8 cellular contexts compared by ENCODE assay signal in the genomic region with DNA sequence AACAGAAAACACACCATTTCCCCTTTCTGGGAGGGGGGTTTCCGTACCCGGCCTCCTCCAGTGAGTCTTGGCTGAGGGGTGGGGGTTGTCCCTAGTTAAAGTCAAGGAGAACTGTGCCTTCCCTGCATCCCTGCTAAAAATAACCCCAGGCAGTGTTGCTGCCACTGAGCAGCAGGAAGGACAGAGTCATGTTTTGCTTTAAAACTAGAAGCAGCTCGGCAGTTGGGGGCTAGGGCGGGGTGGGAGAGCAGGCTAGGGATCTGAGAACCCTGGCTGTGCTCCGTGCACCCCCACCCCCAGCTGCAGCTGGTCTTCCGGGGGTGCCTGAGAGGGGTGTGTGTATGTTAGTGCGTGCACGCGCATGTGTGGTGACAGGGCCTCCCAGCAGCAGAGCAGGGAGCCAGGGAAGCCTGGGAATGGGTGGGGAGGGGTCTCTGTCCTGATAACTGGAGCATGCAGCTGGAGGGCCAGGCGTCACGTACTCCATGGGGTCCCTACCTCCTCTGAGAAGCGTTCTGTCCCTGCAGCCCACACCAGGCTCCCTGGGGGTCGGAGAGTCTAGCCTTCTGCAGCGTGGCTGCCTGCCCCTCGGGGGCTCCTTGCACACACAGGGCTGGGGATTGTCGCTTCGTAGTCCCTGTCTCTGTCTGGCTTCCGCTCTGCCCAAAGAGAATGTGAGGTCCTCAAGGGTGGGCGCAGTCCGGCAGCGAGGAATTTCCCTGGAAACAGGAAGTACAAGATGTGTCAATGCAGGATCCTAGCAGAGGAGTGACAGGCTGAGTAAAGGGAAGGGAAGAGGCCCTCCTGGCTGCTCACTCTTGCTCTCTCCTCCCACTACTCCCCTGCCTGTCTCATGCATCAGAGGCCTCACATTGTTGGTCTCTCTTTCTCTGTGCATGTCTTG. TPM values are rescaled to one million over a fixed set of nuclear protein-coding genes. Genes with fewer than 3 reads are reported as not detected.
DNase-seq lines count a peak whose midpoint lies in the region; ATAC-seq and TF ChIP-seq lines count a peak whose summit lies in the region.

No MANE protein-coding gene starts in this region.

- H3K36me3 Mint-ChIP-seq in activated CD8-positive, alpha-beta T cell treated with anti-CD3 and anti-CD28 coated beads, Interleukin-2, amount 10 ng/mL, durations not matched to agents 7 days and 5 days (ENCODE audit: low read depth), result no peaks in the 10 kb centered on the region
- H3K36me3 Mint-ChIP-seq in progenitor cell of endocrine pancreas (ENCODE audit: insufficient read depth), result no peaks in the 10 kb centered on the region

- peak; percentile 23 for DNase-seq in stimulated activated CD4-positive, alpha-beta T cell treated with anti-CD3 and anti-CD28 coated beads, Interleukin-4, amount 100 ng/mL, for 1 hour
- no peak for DNase-seq in stimulated activated CD4-positive, alpha-beta T cell treated with anti-CD3 and anti-CD28 coated beads, Interleukin-12 subunit alpha, Interleukin-12 subunit beta, amount 100 ng/mL, for 4 hours
- DNase-seq in activated CD8-positive, alpha-beta T cell treated with anti-CD3 and anti-CD28 coated beads, Interleukin-2, amount 10 ng/mL, durations not matched to agents 7 days and 5 days, result no peak
- DNase-seq in cardiac muscle cell (ENCODE audit: low read depth in 1 of 2, low spot score in 1 of 2), result peak; percentile 56 to 61
- no peak for DNase-seq in progenitor cell of endocrine pancreas (ENCODE audit: low spot score, unreplicated experiment)
- DNase-seq in stimulated activated naive CD4-positive, alpha-beta T cell treated with Interleukin-2 at 50 U/mL for 16 hours (lab: John Stamatoyannopoulos, UW), result no peak
- DNase-seq in NCI-H526 (lab: John Stamatoyannopoulos, UW), result no peak

- H3K4me1 ChIP-seq in cardiac muscle cell (ENCODE audit: low read depth), result peaks cover 48% of the 10 kb centered on the region

- H3K4me3 ChIP-seq in cardiac muscle cell, result peak overlapping the region; percentile 9

- H3K9me3 Mint-ChIP-seq in activated CD8-positive, alpha-beta T cell treated with anti-CD3 and anti-CD28 coated beads, Interleukin-2, amount 10 ng/mL, durations not matched to agents 7 days and 5 days (ENCODE audit: insufficient read depth), result no peaks in the 10 kb centered on the region
- H3K9me3 Mint-ChIP-seq in progenitor cell of endocrine pancreas (ENCODE audit: low read depth), result no peaks in the 10 kb centered on the region

- CTCF ChIA-PET in activated CD8-positive, alpha-beta T cell treated with anti-CD3 and anti-CD28 coated beads, Interleukin-2, amount 10 ng/mL, durations not matched to agents 7 days and 5 days (lab: Charles Lee), result interaction anchor here (1.2 to 3.5 kb wide), 4 partner anchors 8 to 197 kb away, joined by 3 to 16 read pairs (median 6); partner anchors contain the start of gene ARMC12

- H3K9me3 ChIP-seq in cardiac muscle cell (ENCODE audit: low read depth), result no peaks in the 10 kb centered on the region

- POLR2A ChIA-PET in activated CD8-positive, alpha-beta T cell treated with anti-CD3 and anti-CD28 coated beads, Interleukin-2, amount 10 ng/mL, durations not matched to agents 7 days and 5 days (lab: Charles Lee), result interaction anchor here (1.0 to 3.1 kb wide), 4 partner anchors 8 to 51 kb away, joined by 5 to 17 read pairs (median 8); no protein-coding TSS in a partner anchor

- peak overlapping the region; percentile 94 for H3K27ac ChIP-seq in cardiac muscle cell

- peaks cover 42% of the 10 kb centered on the region for H3K4me1 Mint-ChIP-seq in activated CD8-positive, alpha-beta T cell treated with anti-CD3 and anti-CD28 coated beads, Interleukin-2, amount 10 ng/mL, durations not matched to agents 7 days and 5 days (ENCODE audit: low read depth)
- peaks cover 10% of the 10 kb centered on the region for H3K4me1 Mint-ChIP-seq in progenitor cell of endocrine pancreas (ENCODE audit: low read depth)

- H3K27me3 ChIP-seq in cardiac muscle cell, result no peaks in the 10 kb centered on the region

- TF ChIP-seq CTCF in cardiac muscle cell (IDR thresholded peaks at IDR 0.05; ENCODE audit: low read depth, low read length) (no peak), progenitor cell of endocrine pancreas (IDR thresholded peaks at IDR 0.05; ENCODE audit: unreplicated experiment) (no peak)

- no peaks in the 10 kb centered on the region for H3K27me3 Mint-ChIP-seq in activated CD8-positive, alpha-beta T cell treated with anti-CD3 and anti-CD28 coated beads, Interleukin-2, amount 10 ng/mL, durations not matched to agents 7 days and 5 days (ENCODE audit: low read depth)
- peaks cover 36% of the 10 kb centered on the region for H3K27me3 Mint-ChIP-seq in progenitor cell of endocrine pancreas

- peak; percentile 64 for ATAC-seq in HG03280 (IDR thresholded peaks at IDR 0.05; ENCODE audit: unreplicated experiment)
- ATAC-seq in activated CD8-positive, alpha-beta T cell treated with anti-CD3 and anti-CD28 coated beads, Interleukin-2, amount 10 ng/mL, durations not matched to agents 7 days and 5 days, result peak; percentile 63

- H3K36me3 ChIP-seq in cardiac muscle cell, result no peaks in the 10 kb centered on the region

- H3K4me3 Mint-ChIP-seq in activated CD8-positive, alpha-beta T cell treated with anti-CD3 and anti-CD28 coated beads, Interleukin-2, amount 10 ng/mL, durations not matched to agents 7 days and 5 days, result peak overlapping the region; percentile 47
- peak overlapping the region; percentile 23 for H3K4me3 Mint-ChIP-seq in progenitor cell of endocrine pancreas (ENCODE audit: low read depth)

- H3K27ac Mint-ChIP-seq in activated CD8-positive, alpha-beta T cell treated with anti-CD3 and anti-CD28 coated beads, Interleukin-2, amount 10 ng/mL, durations not matched to agents 7 days and 5 days, result peak overlapping the region; percentile 85
- H3K27ac Mint-ChIP-seq in progenitor cell of endocrine pancreas, result peak overlapping the region; percentile 25

RNA-seq across cellular contexts. Expression of gene ARMC12, which starts 16.8 kb away (rescaled TPM):
- under 1 TPM; 0.37 to 0.45 TPM for total RNA-seq in activated CD8-positive, alpha-beta T cell treated with anti-CD3 and anti-CD28 coated beads, Interleukin-2, amount 10 ng/mL, durations not matched to agents 7 days and 5 days
- total RNA-seq in cardiac muscle cell (0.56 and 4.1 TPM in 2 replicates), progenitor cell of endocrine pancreas (0.36 and 0.98 TPM in 2 replicates)
- polyA plus RNA-seq in cardiac muscle cell, result 2.3 and 4.9 TPM in 2 replicates

RNA-seq across cellular contexts. Expression of gene FKBP5, which starts 31.4 kb away (rescaled TPM):
- 10 to 100 TPM; 78.7 to 79.5 TPM for total RNA-seq in activated CD8-positive, alpha-beta T cell treated with anti-CD3 and anti-CD28 coated beads, Interleukin-2, amount 10 ng/mL, durations not matched to agents 7 days and 5 days
- total RNA-seq in cardiac muscle cell (20.5 and 32.4 TPM in 2 replicates), progenitor cell of endocrine pancreas (5.9 and 6.9 TPM in 2 replicates)
- polyA plus RNA-seq in cardiac muscle cell, result 53.0 and 89.7 TPM in 2 replicates

RNA-seq across cellular contexts. Expression of gene CLPSL2, which starts 56.3 kb away (rescaled TPM):
- not detected for total RNA-seq in activated CD8-positive, alpha-beta T cell treated with anti-CD3 and anti-CD28 coated beads, Interleukin-2, amount 10 ng/mL, durations not matched to agents 7 days and 5 days
- not detected in 2 replicates for total RNA-seq in cardiac muscle cell
- polyA plus RNA-seq in cardiac muscle cell, result 1.2 TPM in 1 of 2 replicates, not detected in the other
- not detected in 2 replicates for total RNA-seq in progenitor cell of endocrine pancreas

Comparison
In these comparisons a context has a peak if more than half of its experiments do, and no peak if none do; other contexts are left out.
1. DNase-seq: peak in stimulated activated CD4-positive, alpha-beta T cell treated with anti-CD3 and anti-CD28 coated beads, Interleukin-4, amount 100 ng/mL, for 1 hour (single experiment) and cardiac muscle cell (2 of 2); none in stimulated activated CD4-positive, alpha-beta T cell treated with anti-CD3 and anti-CD28 coated beads, Interleukin-12 subunit alpha, Interleukin-12 subunit beta, amount 100 ng/mL, for 4 hours (single experiment), activated CD8-positive, alpha-beta T cell treated with anti-CD3 and anti-CD28 coated beads, Interleukin-2, amount 10 ng/mL, durations not matched to agents 7 days and 5 days (single experiment), progenitor cell of endocrine pancreas (single experiment), stimulated activated naive CD4-positive, alpha-beta T cell treated with Interleukin-2 at 50 U/mL for 16 hours (single experiment) and NCI-H526 (0 of 2).